In the genomic region with DNA sequence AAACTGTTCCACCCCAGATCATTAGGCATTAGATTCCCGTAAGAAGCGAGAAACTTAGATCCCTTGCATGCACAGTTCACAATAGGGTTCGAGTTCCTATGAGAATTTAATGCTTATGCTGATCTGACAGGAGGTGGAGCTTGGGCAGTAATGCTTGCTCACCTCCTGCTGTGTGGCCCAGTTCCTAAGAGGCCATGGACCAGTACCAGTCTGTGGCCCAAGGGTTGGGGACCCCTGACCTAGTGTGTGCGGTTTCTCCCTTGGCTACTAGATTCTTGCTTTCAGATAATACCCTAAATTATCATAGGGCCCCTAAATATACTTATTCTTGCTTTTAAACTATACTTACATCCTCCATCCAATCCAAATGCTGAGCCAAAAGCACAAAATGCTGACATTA, we compare ENCODE assay signal across 1 cellular context.
TF ChIP-seq lines count a peak whose summit lies in the region.

No MANE protein-coding gene starts in this region.

TF ChIP-seq in K562, 482 proteins besides CTCF, POLR2A, EP300 and RAD21:
- TF ChIP-seq ZNF143 (CRISPR knock-in tag; IDR thresholded peaks at IDR 0.05) = no peak
- no peak for TF ChIP-seq CHD4 (IDR thresholded peaks at IDR 0.05; ENCODE audit: insufficient read depth, insufficient replicate concordance, low read depth, low read length, poor library complexity, severe bottlenecking)
- TF ChIP-seq PRMT5 (CRISPR knock-in tag; IDR thresholded peaks at IDR 0.05) = no peak
- TF ChIP-seq POLR2AphosphoS5 (IDR thresholded peaks at IDR 0.05; ENCODE audit: control insufficient read depth, insufficient read depth, low read depth, low read length) = no peak
- TF ChIP-seq, protein P1, sequence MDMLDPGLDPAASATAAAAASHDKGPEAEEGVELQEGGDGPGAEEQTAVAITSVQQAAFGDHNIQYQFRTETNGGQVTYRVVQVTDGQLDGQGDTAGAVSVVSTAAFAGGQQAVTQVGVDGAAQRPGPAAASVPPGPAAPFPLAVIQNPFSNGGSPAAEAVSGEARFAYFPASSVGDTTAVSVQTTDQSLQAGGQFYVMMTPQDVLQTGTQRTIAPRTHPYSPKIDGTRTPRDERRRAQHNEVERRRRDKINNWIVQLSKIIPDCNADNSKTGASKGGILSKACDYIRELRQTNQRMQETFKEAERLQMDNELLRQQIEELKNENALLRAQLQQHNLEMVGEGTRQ (CRISPR knock-in tag; IDR thresholded peaks at IDR 0.05) = no peak
- TF ChIP-seq, protein P2, sequence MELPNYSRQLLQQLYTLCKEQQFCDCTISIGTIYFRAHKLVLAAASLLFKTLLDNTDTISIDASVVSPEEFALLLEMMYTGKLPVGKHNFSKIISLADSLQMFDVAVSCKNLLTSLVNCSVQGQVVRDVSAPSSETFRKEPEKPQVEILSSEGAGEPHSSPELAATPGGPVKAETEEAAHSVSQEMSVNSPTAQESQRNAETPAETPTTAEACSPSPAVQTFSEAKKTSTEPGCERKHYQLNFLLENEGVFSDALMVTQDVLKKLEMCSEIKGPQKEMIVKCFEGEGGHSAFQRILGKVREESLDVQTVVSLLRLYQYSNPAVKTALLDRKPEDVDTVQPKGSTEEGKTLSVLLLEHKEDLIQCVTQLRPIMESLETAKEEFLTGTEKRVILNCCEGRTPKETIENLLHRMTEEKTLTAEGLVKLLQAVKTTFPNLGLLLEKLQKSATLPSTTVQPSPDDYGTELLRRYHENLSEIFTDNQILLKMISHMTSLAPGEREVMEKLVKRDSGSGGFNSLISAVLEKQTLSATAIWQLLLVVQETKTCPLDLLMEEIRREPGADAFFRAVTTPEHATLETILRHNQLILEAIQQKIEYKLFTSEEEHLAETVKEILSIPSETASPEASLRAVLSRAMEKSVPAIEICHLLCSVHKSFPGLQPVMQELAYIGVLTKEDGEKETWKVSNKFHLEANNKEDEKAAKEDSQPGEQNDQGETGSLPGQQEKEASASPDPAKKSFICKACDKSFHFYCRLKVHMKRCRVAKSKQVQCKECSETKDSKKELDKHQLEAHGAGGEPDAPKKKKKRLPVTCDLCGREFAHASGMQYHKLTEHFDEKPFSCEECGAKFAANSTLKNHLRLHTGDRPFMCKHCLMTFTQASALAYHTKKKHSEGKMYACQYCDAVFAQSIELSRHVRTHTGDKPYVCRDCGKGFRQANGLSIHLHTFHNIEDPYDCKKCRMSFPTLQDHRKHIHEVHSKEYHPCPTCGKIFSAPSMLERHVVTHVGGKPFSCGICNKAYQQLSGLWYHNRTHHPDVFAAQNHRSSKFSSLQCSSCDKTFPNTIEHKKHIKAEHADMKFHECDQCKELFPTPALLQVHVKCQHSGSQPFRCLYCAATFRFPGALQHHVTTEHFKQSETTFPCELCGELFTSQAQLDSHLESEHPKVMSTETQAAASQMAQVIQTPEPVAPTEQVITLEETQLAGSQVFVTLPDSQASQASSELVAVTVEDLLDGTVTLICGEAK (IDR thresholded peaks at IDR 0.05) = no peak
- TF ChIP-seq, protein P2 (CRISPR knock-in tag; IDR thresholded peaks at IDR 0.05) = no peak
- TF ChIP-seq HDAC3 (IDR thresholded peaks at IDR 0.05; ENCODE audit: borderline replicate concordance, partially characterized antibody) = no peak
- no peak for TF ChIP-seq TBP (optimal IDR thresholded peaks at IDR 0.05; ENCODE audit: low read depth, low read length)
- TF ChIP-seq, protein P3, sequence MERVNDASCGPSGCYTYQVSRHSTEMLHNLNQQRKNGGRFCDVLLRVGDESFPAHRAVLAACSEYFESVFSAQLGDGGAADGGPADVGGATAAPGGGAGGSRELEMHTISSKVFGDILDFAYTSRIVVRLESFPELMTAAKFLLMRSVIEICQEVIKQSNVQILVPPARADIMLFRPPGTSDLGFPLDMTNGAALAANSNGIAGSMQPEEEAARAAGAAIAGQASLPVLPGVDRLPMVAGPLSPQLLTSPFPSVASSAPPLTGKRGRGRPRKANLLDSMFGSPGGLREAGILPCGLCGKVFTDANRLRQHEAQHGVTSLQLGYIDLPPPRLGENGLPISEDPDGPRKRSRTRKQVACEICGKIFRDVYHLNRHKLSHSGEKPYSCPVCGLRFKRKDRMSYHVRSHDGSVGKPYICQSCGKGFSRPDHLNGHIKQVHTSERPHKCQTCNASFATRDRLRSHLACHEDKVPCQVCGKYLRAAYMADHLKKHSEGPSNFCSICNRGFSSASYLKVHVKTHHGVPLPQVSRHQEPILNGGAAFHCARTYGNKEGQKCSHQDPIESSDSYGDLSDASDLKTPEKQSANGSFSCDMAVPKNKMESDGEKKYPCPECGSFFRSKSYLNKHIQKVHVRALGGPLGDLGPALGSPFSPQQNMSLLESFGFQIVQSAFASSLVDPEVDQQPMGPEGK (CRISPR knock-in tag; IDR thresholded peaks at IDR 0.05; ENCODE audit: borderline replicate concordance) = no peak
- TF ChIP-seq ZNF717 (CRISPR knock-in tag; IDR thresholded peaks at IDR 0.05) = no peak
- TF ChIP-seq, protein P4, sequence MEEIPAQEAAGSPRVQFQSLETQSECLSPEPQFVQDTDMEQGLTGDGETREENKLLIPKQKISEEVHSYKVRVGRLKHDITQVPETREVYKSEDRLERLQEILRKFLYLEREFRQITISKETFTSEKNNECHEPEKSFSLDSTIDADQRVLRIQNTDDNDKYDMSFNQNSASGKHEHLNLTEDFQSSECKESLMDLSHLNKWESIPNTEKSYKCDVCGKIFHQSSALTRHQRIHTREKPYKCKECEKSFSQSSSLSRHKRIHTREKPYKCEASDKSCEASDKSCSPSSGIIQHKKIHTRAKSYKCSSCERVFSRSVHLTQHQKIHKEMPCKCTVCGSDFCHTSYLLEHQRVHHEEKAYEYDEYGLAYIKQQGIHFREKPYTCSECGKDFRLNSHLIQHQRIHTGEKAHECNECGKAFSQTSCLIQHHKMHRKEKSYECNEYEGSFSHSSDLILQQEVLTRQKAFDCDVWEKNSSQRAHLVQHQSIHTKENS (CRISPR knock-in tag; IDR thresholded peaks at IDR 0.05) = no peak
- TF ChIP-seq SRF (CRISPR knock-in tag; IDR thresholded peaks at IDR 0.05) = no peak
